Comparison of ENCODE assay signal across 18 cellular contexts in the genomic region with DNA sequence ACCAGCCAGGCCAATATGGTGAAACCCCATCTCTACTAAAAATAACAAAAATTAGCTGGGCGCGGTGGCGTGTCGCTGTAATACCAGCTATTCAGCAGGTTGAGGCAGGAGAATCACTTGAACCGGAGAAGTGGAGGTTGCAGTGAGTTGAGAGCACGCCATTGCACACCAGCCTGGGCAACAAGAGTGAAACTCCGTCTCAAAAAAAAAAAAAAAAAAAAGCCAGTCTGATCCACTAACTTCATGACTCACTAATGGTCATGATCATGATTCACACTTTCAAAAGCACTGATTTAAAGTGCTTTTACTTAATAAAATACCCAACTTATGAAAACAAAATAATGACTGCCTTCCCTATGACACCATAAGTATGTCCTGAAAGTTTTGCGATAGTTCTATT. TPM values are rescaled to one million over a fixed set of nuclear protein-coding genes. Genes with fewer than 3 reads are reported as not detected.
DNase-seq lines count a peak whose midpoint lies in the region; ATAC-seq, FAIRE-seq and TF ChIP-seq lines count a peak whose summit lies in the region.
"Had no signal": no experiment of that assay in that cellular context is flagged by ENCODE, and none has a peak within 500 bp of the region (broad histone marks: within the 10 kb centered on the region; RNA-seq: fewer than 3 reads in every experiment).

No MANE protein-coding gene starts in this region.

- ATAC-seq in A549 = no peak; a peak in 1 of 6 replicates
- ATAC-seq: gastroesophageal sphincter, left lobe of liver, Right ventricle myocardium inferior had no signal

- TF ChIP-seq POLR2A in A549 (IDR thresholded peaks at IDR 0.05; ENCODE audit: low read length) (no peak), H54 (IDR thresholded peaks at IDR 0.05; ENCODE audit: low read depth, low read length) (no peak), erythroblast (IDR thresholded peaks at IDR 0.05; ENCODE audit: low read length) (no peak)

- no peaks in the 10 kb centered on the region for H3K36me3 Mint-ChIP-seq in CD8-positive, alpha-beta memory T cell

- no peak for TF ChIP-seq RAD21 in A549 (conservative IDR thresholded peaks at IDR 0.05 in 1 of 2, IDR thresholded peaks at IDR 0.05 in 1 of 2)

- no peaks in the 10 kb centered on the region for H3K79me2 ChIP-seq in keratinocyte (ENCODE audit: control insufficient read depth, insufficient read depth, low read length)

- H3K4me2 ChIP-seq in A549 = peak overlapping the region; percentile 18; the same call in 1 of the 3 replicates
- H3K4me2 ChIP-seq in keratinocyte (ENCODE audit: control insufficient read depth, extremely low read depth, insufficient read depth, low read depth, low read length) = peak overlapping the region; percentile 57
- H3K4me2 ChIP-seq: KMS-11 had no signal

- dilution Hi-C loops in keratinocyte (cut with MboI; ENCODE audit: extremely low pct_ligation_motif_present, low sequenced_read_pairs) = no loop called here

- CTCF ChIA-PET in A549 (lab: Yijun Ruan, JAX) = interaction anchor here (0.6 to 1.1 kb wide), 4 partner anchors 11 to 1053 kb away, joined by 3 to 5 read pairs (median 3); no protein-coding TSS in a partner anchor
- CTCF ChIA-PET in GM10248 (lab: Yijun Ruan, JAX) = interaction anchor here (1.5 kb wide), 1 partner anchor 8 kb away, joined by 4 read pairs; no protein-coding TSS in a partner anchor
- CTCF ChIA-PET in CD8-positive, alpha-beta memory T cell (lab: Charles Lee) = no interaction called here

- POLR2A ChIA-PET in A549 (lab: Yijun Ruan, JAX) (interaction anchor here (1.4 kb wide), 1 partner anchor 39 kb away, joined by 3 read pairs; the partner anchor contains the start of gene CPM), GM10248 (lab: Yijun Ruan, JAX) (no interaction called here)
- POLR2A ChIA-PET in CD8-positive, alpha-beta memory T cell (lab: Charles Lee) = no interaction called here

- H3K4me1 Mint-ChIP-seq in CD8-positive, alpha-beta memory T cell = no peaks in the 10 kb centered on the region

- H4K20me1 ChIP-seq in keratinocyte (ENCODE audit: control insufficient read depth, extremely low read depth, insufficient read depth, low read length) = no peaks in the 10 kb centered on the region

- TF ChIP-seq EP300 in A549 (IDR thresholded peaks at IDR 0.05) = no peak

- H3K36me3 ChIP-seq in keratinocyte (ENCODE audit: control insufficient read depth in 2 of 2, extremely low read depth in 1 of 2, insufficient read depth in 2 of 2, low read length in 2 of 2) = no peaks in the 10 kb centered on the region
- H3K36me3 ChIP-seq in CD8-positive, alpha-beta memory T cell (ENCODE audit: insufficient read depth, low read length) = no peaks in the 10 kb centered on the region
- H3K36me3 ChIP-seq: gastroesophageal sphincter had no signal

- no peak overlapping the region for H3K27ac Mint-ChIP-seq in CD8-positive, alpha-beta memory T cell

- H3K9ac ChIP-seq in keratinocyte (ENCODE audit: control insufficient read depth, extremely low read depth, insufficient read depth, low read length) = no peak overlapping the region
- H3K9ac ChIP-seq: KMS-11 had no signal

- DNase-seq in A549 (ENCODE audit: low read depth in 1 of 2, low spot score in 1 of 2) = peak; percentile 10 to 19
- peak; percentile 15 for DNase-seq in H54 (ENCODE audit: insufficient read length, low spot score)
- DNase-seq in astrocyte of the hippocampus (ENCODE audit: low read depth, low spot score) = peak; percentile 41
- DNase-seq in keratinocyte (ENCODE audit: low read depth, low spot score) = peak; percentile 26
- DNase-seq in GM10248 (ENCODE audit: extremely low spot score) = no peak
- DNase-seq in stimulated activated naive CD4-positive, alpha-beta T cell (lab: John Stamatoyannopoulos, UW) = no peak
- DNase-seq in CD8-positive, alpha-beta memory T cell = no peak
- no peak for DNase-seq in erythroblast (lab: John Stamatoyannopoulos, UW)
- DNase-seq: activated T-cell treated with anti-CD3 and anti-CD28 coated beads, Interleukin-2, amount 50 U/mL, for 1 hour; GOT3; NCI-H446; stimulated activated CD4-positive, alpha-beta T cell treated with anti-CD3 and anti-CD28 coated beads, Interleukin-2, amount 100 ng/mL, for 24 hours had no signal

- FAIRE-seq in A549 (lab: Jason Lieb, UNC) (no peak), H54 (lab: Jason Lieb, UNC) (peak; percentile 11), keratinocyte (lab: Jason Lieb, UNC) (no peak)

- 70% methylated on average over 8 of the region's 8 CpGs for WGBS in A549 (ENCODE audit: missing lambda C conversion rate)

- no peak overlapping the region for H3K4me3 Mint-ChIP-seq in CD8-positive, alpha-beta memory T cell

- TF ChIP-seq CTCF in A549 (IDR thresholded peaks at IDR 0.05) = no peak
- TF ChIP-seq CTCF in keratinocyte (optimal IDR thresholded peaks at IDR 0.05 in 1 of 3, IDR thresholded peaks at IDR 0.05 in 1 of 3, conservative IDR thresholded peaks at IDR 0.05 in 1 of 3; ENCODE audit: extremely low read depth in 1 of 3, insufficient read depth in 2 of 3, low read length in 3 of 3) = no peak
- no peak for TF ChIP-seq CTCF in GM10248 (IDR thresholded peaks at IDR 0.05; ENCODE audit: control extremely low read depth, extremely low read depth, low read depth, missing control alignments)

- H3K4me3 ChIP-seq in A549 (no peak overlapping the region), keratinocyte (ENCODE audit: control insufficient read depth in 2 of 3, extremely low read depth in 1 of 3, insufficient read depth in 2 of 3, low read depth in 1 of 3, low read length in 3 of 3) (no peak overlapping the region)
- H3K4me3 ChIP-seq in CD8-positive, alpha-beta memory T cell (ENCODE audit: low read length) = no peak overlapping the region
- H3K4me3 ChIP-seq: gastroesophageal sphincter had no signal

- H3K27ac ChIP-seq in A549 (peak overlapping the region in 1 of 2 experiments; percentile 57; a peak in 2 of 6 replicates), keratinocyte (ENCODE audit: control insufficient read depth, insufficient read depth, low read length) (peak overlapping the region; percentile 26)
- H3K27ac ChIP-seq in CD8-positive, alpha-beta memory T cell (ENCODE audit: low read depth, low read length) = no peak overlapping the region
- H3K27ac ChIP-seq: C4-2B, gastroesophageal sphincter, KMS-11, VCaP had no signal

- H3K27me3 Mint-ChIP-seq in CD8-positive, alpha-beta memory T cell = peaks cover 0 to under 1% of the 10 kb centered on the region in 2 donors

- no peaks in the 10 kb centered on the region for H3K9me3 Mint-ChIP-seq in CD8-positive, alpha-beta memory T cell

- peaks cover 13% of the 10 kb centered on the region; the same call in 2 of the 3 replicates for H3K4me1 ChIP-seq in A549
- H3K4me1 ChIP-seq in keratinocyte (ENCODE audit: control insufficient read depth, extremely low read depth, insufficient read depth, low read length) = peaks cover 12% of the 10 kb centered on the region
- H3K4me1 ChIP-seq in CD8-positive, alpha-beta memory T cell (ENCODE audit: insufficient read depth, low read length) = no peaks in the 10 kb centered on the region
- H3K4me1 ChIP-seq: gastroesophageal sphincter had no signal

- H3K9me3 ChIP-seq in A549 = no peaks in the 10 kb centered on the region
- no peaks in the 10 kb centered on the region for H3K9me3 ChIP-seq in keratinocyte (ENCODE audit: control insufficient read depth, low read depth, low read length)
- no peaks in the 10 kb centered on the region for H3K9me3 ChIP-seq in CD8-positive, alpha-beta memory T cell (ENCODE audit: low read length)
- H3K9me3 ChIP-seq: gastroesophageal sphincter had no signal

- no peaks in the 10 kb centered on the region for H3K27me3 ChIP-seq in keratinocyte (ENCODE audit: control insufficient read depth, extremely low read depth, insufficient read depth, low read length)
- H3K27me3 ChIP-seq in CD8-positive, alpha-beta memory T cell (ENCODE audit: insufficient read depth, low read length, poor library complexity, severe bottlenecking) = no peaks in the 10 kb centered on the region
- H3K27me3 ChIP-seq: gastroesophageal sphincter had no signal

- H3K9me1 ChIP-seq in keratinocyte (ENCODE audit: control insufficient read depth, extremely low read depth, insufficient read depth, low read length) = no peaks in the 10 kb centered on the region

- H2AFZ ChIP-seq in keratinocyte (ENCODE audit: control insufficient read depth, low read length) = peak overlapping the region; percentile 16

TF ChIP-seq in A549, 52 proteins besides CTCF, POLR2A, EP300 and RAD21:
- TF ChIP-seq FOSL2 (IDR thresholded peaks at IDR 0.05) (0 out of 2 replicates have a peak, but pooled peaks have one; percentile 48), FOSL2 (CRISPR knock-in tag; IDR thresholded peaks at IDR 0.05) (peak; percentile 65), JUN (IDR thresholded peaks at IDR 0.05) (no peak), JUNB (IDR thresholded peaks at IDR 0.05) (peak; percentile 64), TP53 (CRISPR knock-in tag; IDR thresholded peaks at IDR 0.05) (no peak)

RNA-seq across cellular contexts. Expression of gene CPM, which starts 38.4 kb away (rescaled TPM):
- polyA plus RNA-seq in A549 (2011; rRNA removed) = 6.8 and 6.9 TPM in 2 replicates
- 1.6 and 1.7 TPM in 2 replicates for polyA plus RNA-seq in A549 (2012; cell fraction: cytosol; rRNA removed)
- polyA plus RNA-seq in A549 (2012; cell fraction: nucleus; rRNA removed) = 0.73 TPM in 2 replicates
- polyA plus RNA-seq in A549 (2017; fragmentation: RNase III; extraction: RNeasy Plus Mini Kit Qiagen cat#74134 plus additional on column Dnase treatment) = 3.7 to 6.2 TPM (median 4.8 TPM) in 3 replicates
- polyA minus RNA-seq in A549 (2011; rRNA and poly(A)+ RNA removed) = 4.6 and 9.0 TPM in 2 replicates
- 1.3 to 2.7 TPM (median 2.5 TPM) in 3 replicates for polyA plus RNA-seq in keratinocyte
- polyA plus RNA-seq in keratinocyte (2011; ENCODE audit: low read depth) = 8.7 TPM
- polyA plus RNA-seq in keratinocyte (2011; cell fraction: cytosol; rRNA removed) = 2.0 and 2.5 TPM in 2 replicates
- 1.9 and 2.1 TPM in 2 replicates for polyA plus RNA-seq in keratinocyte (2011; cell fraction: nucleus; rRNA removed)
- polyA plus RNA-seq in keratinocyte (2012; ENCODE audit: low replicate concordance) = 1.6 and 6.1 TPM in 2 replicates
- polyA minus RNA-seq in keratinocyte = 1.5 to 3.6 TPM (median 2.1 TPM) in 3 replicates
- 3.3 TPM for polyA minus RNA-seq in keratinocyte (2011; cell fraction: cytosol; rRNA and poly(A)+ RNA removed)
- polyA minus RNA-seq in keratinocyte (2011; cell fraction: nucleus; rRNA and poly(A)+ RNA removed) = 1.5 and 1.6 TPM in 2 replicates
- total RNA-seq in CD8-positive, alpha-beta memory T cell = 1 to 10 TPM; 1.6 to 1.9 TPM
- 0.26 TPM for polyA plus RNA-seq in CD8-positive, alpha-beta memory T cell

Comparison
In these comparisons a context has a peak if more than half of its experiments do, and no peak if none do; other contexts are left out.
1. DNase-seq: peak in A549 (2 of 2), H54 (single experiment), astrocyte of the hippocampus (single experiment) and keratinocyte (single experiment); none in GM10248 (single experiment), stimulated activated naive CD4-positive, alpha-beta T cell (0 of 6), CD8-positive, alpha-beta memory T cell (0 of 5) and erythroblast (0 of 2).